ENCODE assay signal across 8 cellular contexts in the genomic region with DNA sequence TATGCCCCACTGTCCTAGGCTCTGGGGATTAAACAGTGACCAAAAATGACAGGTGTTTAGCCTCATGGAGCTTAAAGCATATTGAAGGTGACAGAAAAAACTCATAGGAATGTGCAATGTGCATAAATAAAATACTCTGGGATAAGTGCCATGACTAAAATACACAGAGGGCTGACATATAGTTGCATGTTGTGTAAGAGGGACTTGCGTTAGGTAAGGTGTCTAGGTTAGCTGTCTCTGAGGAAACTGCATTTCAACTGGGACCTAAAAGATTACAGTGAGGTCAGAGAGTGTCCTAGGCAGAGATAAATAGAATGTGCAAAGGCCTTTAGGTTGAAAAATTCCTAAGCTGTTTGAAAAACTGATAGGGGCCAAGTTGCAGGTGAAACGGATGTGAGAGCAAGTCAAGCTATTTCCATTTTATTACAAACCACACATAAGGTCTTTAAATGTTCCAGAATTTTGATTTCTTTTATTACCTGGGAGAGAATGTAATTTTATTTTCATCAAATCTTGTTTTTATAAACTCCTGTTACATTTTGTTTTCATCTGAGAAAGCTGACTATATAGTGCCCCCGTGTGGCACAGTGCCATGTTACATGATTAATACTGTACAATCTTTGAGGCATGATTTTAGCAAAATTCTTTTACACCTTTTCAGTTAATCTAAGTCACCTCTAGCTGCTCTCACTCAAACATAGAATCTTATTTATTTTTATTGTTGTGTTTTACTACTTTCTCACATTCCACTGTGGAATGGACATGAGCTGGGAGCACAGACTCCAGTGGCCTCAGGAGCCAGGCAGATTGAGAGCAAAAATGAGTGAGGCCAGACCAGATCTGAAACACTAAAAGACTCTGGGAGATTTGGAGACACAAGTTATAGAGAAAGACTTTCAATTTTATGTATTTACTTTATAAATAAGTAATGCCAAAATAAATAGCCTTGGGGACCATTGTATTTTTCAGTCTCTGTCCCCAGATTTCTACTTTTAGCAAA.
DNase-seq lines count a peak whose midpoint lies in the region; ATAC-seq, FAIRE-seq and TF ChIP-seq lines count a peak whose summit lies in the region.

No MANE protein-coding gene starts in this region.

- H3K9ac ChIP-seq in Loucy (ENCODE audit: low read depth, low read length, poor library complexity, severe bottlenecking) = no peak overlapping the region

- no peaks in the 10 kb centered on the region for H3K4me1 ChIP-seq in Loucy (ENCODE audit: insufficient read depth, low read length, poor library complexity, severe bottlenecking)
- H3K4me1 ChIP-seq in pancreas = no peaks in the 10 kb centered on the region

- TF ChIP-seq CTCF in Loucy (conservative IDR thresholded peaks at IDR 0.05; ENCODE audit: low read length) (peak; percentile 78), pancreas (IDR thresholded peaks at IDR 0.05) (peak in 2 of 4 donors; percentile 25 to 45)

- intact Hi-C loops in pancreas (cut with DNase I) = no loop called here

- no peak overlapping the region for H3K4me2 ChIP-seq in Loucy (ENCODE audit: low read depth, low read length, poor library complexity, severe bottlenecking)

- H3K27ac ChIP-seq in pancreas = no peak overlapping the region

- H3K36me3 ChIP-seq in Loucy (ENCODE audit: insufficient read depth, low read length) (no peaks in the 10 kb centered on the region), pancreas (no peaks in the 10 kb centered on the region)

- H3K9me2 ChIP-seq in Loucy (replicated peaks; ENCODE audit: low read depth, low read length) = no peaks in the 10 kb centered on the region

- H3F3A ChIP-seq in Loucy (ENCODE audit: low read depth) = no peaks in the 10 kb centered on the region

- H3K4me3 ChIP-seq in Loucy (ENCODE audit: low read length, poor library complexity, severe bottlenecking) (no peak overlapping the region), pancreas (no peak overlapping the region)

- no peak for FAIRE-seq in pancreas (lab: Jason Lieb, UNC)

- H4K20me1 ChIP-seq in Loucy (ENCODE audit: insufficient read depth, low read length, poor library complexity, severe bottlenecking) = no peaks in the 10 kb centered on the region

- H3K9me3 ChIP-seq in Loucy (ENCODE audit: insufficient read depth, low read depth, low read length) (no peaks in the 10 kb centered on the region), pancreas (no peaks in the 10 kb centered on the region)

- H3K27me3 ChIP-seq in Loucy (ENCODE audit: insufficient read depth, low read length, poor library complexity, severe bottlenecking) (no peaks in the 10 kb centered on the region), pancreas (no peaks in the 10 kb centered on the region)

- ATAC-seq in pancreas = peak in 1 of 4 donors; percentile 47
- no peak for ATAC-seq in GM18907 (IDR thresholded peaks at IDR 0.05; ENCODE audit: unreplicated experiment)
- ATAC-seq in HG03565 (IDR thresholded peaks at IDR 0.05; ENCODE audit: unreplicated experiment) = no peak

- H2AFZ ChIP-seq in Loucy (ENCODE audit: low read length) = peak overlapping the region; percentile 51; the same call in 1 of the 2 replicates

- H3K79me2 ChIP-seq in Loucy (ENCODE audit: insufficient read depth, low read length) = no peaks in the 10 kb centered on the region

- WGBS in pancreas, 2 donors = 35 to 39% methylated on average over 3 of the region's 3 CpGs

- DNase-seq in activated T-cell treated with anti-CD3 and anti-CD28 coated beads, Interleukin-2, amount 50 U/mL, for 48 hours = peak; percentile 18 to 30
- no peak for DNase-seq in activated T-cell treated with anti-CD3 and anti-CD28 coated beads, Interleukin-2, amount 50 U/mL, for 1 hour
- peak; percentile 71 for DNase-seq in dedifferentiated amniotic fluid mesenchymal stem cell (ENCODE audit: extremely low spot score)
- DNase-seq in pancreas = peak in 4 of 6 donors; percentile 21 to 53 (median 26)
- no peak for DNase-seq in stimulated activated naive CD4-positive, alpha-beta T cell treated with Interleukin-2 at 50 U/mL for 16 hours (lab: John Stamatoyannopoulos, UW)

Comparison
In these comparisons a context has a peak if more than half of its experiments do, and no peak if none do; other contexts are left out.
1. DNase-seq: peak in activated T-cell treated with anti-CD3 and anti-CD28 coated beads, Interleukin-2, amount 50 U/mL, for 48 hours (2 of 2), dedifferentiated amniotic fluid mesenchymal stem cell (single experiment) and pancreas (4 of 6); none in activated T-cell treated with anti-CD3 and anti-CD28 coated beads, Interleukin-2, amount 50 U/mL, for 1 hour (single experiment) and stimulated activated naive CD4-positive, alpha-beta T cell treated with Interleukin-2 at 50 U/mL for 16 hours (single experiment).